ENCODE assay signal across 7 cellular contexts in the genomic region with DNA sequence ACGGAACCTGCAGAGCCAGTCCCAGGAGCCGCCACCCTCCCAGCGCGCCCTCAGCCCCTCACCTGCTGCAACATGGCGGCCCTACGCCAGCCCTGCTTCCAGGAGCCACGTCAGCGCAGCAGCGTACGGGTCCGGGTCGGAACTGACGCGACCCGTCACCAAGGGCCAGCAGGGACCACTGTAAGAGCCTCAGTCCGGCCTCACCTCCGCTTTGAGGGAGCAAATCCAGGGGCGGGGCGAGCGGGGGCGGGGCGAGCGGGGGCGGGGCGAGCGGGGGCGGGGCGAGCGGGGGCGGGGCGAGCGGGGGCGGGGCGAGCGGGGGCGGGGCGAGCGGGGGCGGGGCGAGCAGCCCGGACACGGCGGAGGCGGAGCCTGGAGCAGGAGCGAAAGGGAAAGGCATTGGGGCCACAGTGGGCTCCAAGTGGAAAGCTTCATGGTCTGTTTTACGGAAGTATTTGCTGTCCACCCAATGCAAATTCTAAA. TPM values are rescaled to one million over a fixed set of nuclear protein-coding genes. Genes with fewer than 3 reads are reported as not detected.
DNase-seq lines count a peak whose midpoint lies in the region; ATAC-seq and TF ChIP-seq lines count a peak whose summit lies in the region.
"Not testable (repeated sequence)": the region's sequence is repeated elsewhere in the genome, so short reads cannot be mapped to it uniquely, and the experiment has no call there.

A gene (minus strand): TSS at position 109 of the 483 bp plus-strand sequence. CDS start 35 bp downstream, at position 74.

- peak within 1 kb of the TSS; percentile 96 for H3K4me3 Mint-ChIP-seq in activated B cell treated with CpG ODN at 0.5 μM for 24 hours

- CTCF ChIA-PET in activated B cell treated with CpG ODN at 0.5 μM for 24 hours (lab: Charles Lee); mammary epithelial cell (lab: Charles Lee; ENCODE audit: low non-redundant PET): not testable (repeated sequence)

- H4K20me1 ChIP-seq in mammary epithelial cell (ENCODE audit: insufficient read depth, low read length): not testable (repeated sequence)

- H3K4me2 ChIP-seq in mammary epithelial cell (ENCODE audit: insufficient read depth, low read depth, low read length): peak within 1 kb of the TSS; percentile 68

- not testable (repeated sequence) for H3K27ac ChIP-seq in mammary epithelial cell (ENCODE audit: insufficient read depth, low read depth, low read length); iPS-18a (ENCODE audit: low read length)
- H3K27ac ChIP-seq in gastrocnemius medialis: peak within 1 kb of the TSS; percentile 75 to 83 (median 82)

- not testable (repeated sequence) for H3K9me3 ChIP-seq in mammary epithelial cell (replicated peaks; ENCODE audit: insufficient read depth, low read length); iPS-18a (ENCODE audit: control insufficient read depth, low read depth, low read length); gastrocnemius medialis

- peak within 1 kb of the TSS; percentile 80 for H3K27ac Mint-ChIP-seq in activated B cell treated with CpG ODN at 0.5 μM for 24 hours

- intact Hi-C loops in activated B cell treated with CpG ODN at 0.5 μM for 24 hours (cut with micrococcal nuclease); mammary epithelial cell (cut with micrococcal nuclease); gastrocnemius medialis (cut with DNase I; ENCODE audit: low total_unique reads): not testable (repeated sequence)

- DNase-seq in NCI-H2227 treated with DMSO at 0.1 percent for 48 hours (lab: John Stamatoyannopoulos, UW) (peak; percentile 12), activated B cell treated with CpG ODN at 0.5 μM for 24 hours (peak; percentile 54), mammary epithelial cell (peak; percentile 58), gastrocnemius medialis (peak; percentile 18 to 63)

- not testable (repeated sequence) for TF ChIP-seq CTCF in activated B cell treated with CpG ODN at 0.5 μM for 24 hours (IDR thresholded peaks at IDR 0.05); mammary epithelial cell (conservative IDR thresholded peaks at IDR 0.05 in 1 of 2, IDR thresholded peaks at IDR 0.05 in 1 of 2; ENCODE audit: extremely low read depth in 1 of 2, insufficient read depth in 1 of 2, low read depth in 1 of 2, low read length in 2 of 2); gastrocnemius medialis (IDR thresholded peaks at IDR 0.05 in 4 of 5, conservative IDR thresholded peaks at IDR 0.05 in 1 of 5)

- POLR2A ChIA-PET in activated B cell treated with CpG ODN at 0.5 μM for 24 hours (lab: Charles Lee): not testable (repeated sequence)

- dilution Hi-C loops in mammary epithelial cell (cut with HindIII; ENCODE audit: low sequenced_read_pairs): not testable (repeated sequence)

- ATAC-seq in GM18861 (IDR thresholded peaks at IDR 0.05; ENCODE audit: unreplicated experiment): peak; percentile 66
- peak; percentile 89 for ATAC-seq in HG03045 (IDR thresholded peaks at IDR 0.05; ENCODE audit: unreplicated experiment)
- ATAC-seq in activated B cell treated with CpG ODN at 0.5 μM for 24 hours (ENCODE audit: low read depth): peak; percentile 87
- peak; percentile 83 to 84 for ATAC-seq in gastrocnemius medialis

- not testable (repeated sequence) for BruUV-seq in mammary epithelial cell (replicated peaks; lab: Mats Ljungman, UMichigan)

- not testable (repeated sequence) for H3K27me3 Mint-ChIP-seq in activated B cell treated with CpG ODN at 0.5 μM for 24 hours

- H3K79me2 ChIP-seq in mammary epithelial cell (ENCODE audit: insufficient read depth, low read length): peaks cover 17% of the 10 kb centered on the region

- H2AFZ ChIP-seq in mammary epithelial cell (ENCODE audit: low read depth, low read length): peak within 1 kb of the TSS; percentile 81

- H3K9me3 Mint-ChIP-seq in activated B cell treated with CpG ODN at 0.5 μM for 24 hours: not testable (repeated sequence)

- not testable (repeated sequence) for H3K27me3 ChIP-seq in mammary epithelial cell (ENCODE audit: insufficient read depth, low read length); iPS-18a (ENCODE audit: control insufficient read depth, insufficient read depth, low read length); gastrocnemius medialis

- H3K9ac ChIP-seq in mammary epithelial cell (ENCODE audit: insufficient read depth, low read length): not testable (repeated sequence)
- peak within 1 kb of the TSS; percentile 48 for H3K9ac ChIP-seq in iPS-18a (ENCODE audit: low read length)

- not testable (repeated sequence) for H3K36me3 Mint-ChIP-seq in activated B cell treated with CpG ODN at 0.5 μM for 24 hours (ENCODE audit: low read depth)

- not testable (repeated sequence) for H3K4me1 ChIP-seq in mammary epithelial cell (ENCODE audit: insufficient read depth, low read length); iPS-18a (ENCODE audit: control insufficient read depth, low read depth, low read length); gastrocnemius medialis

- H3K36me3 ChIP-seq in mammary epithelial cell (ENCODE audit: insufficient read depth, low read length); iPS-18a (ENCODE audit: control insufficient read depth, low read depth, low read length); gastrocnemius medialis: not testable (repeated sequence)

- not testable (repeated sequence) for H3K4me1 Mint-ChIP-seq in activated B cell treated with CpG ODN at 0.5 μM for 24 hours

- peak in 1 of 2 donors; percentile 22 for TF ChIP-seq POLR2A in gastrocnemius medialis (IDR thresholded peaks at IDR 0.05)

- H3K4me3 ChIP-seq in mammary epithelial cell (replicated peaks in 1 of 3; ENCODE audit: insufficient read depth in 1 of 3, low read depth in 2 of 3, low read length in 3 of 3) (peak within 1 kb of the TSS; percentile 63 to 84 (median 71)), iPS-18a (ENCODE audit: low read length) (peak within 1 kb of the TSS; percentile 54), gastrocnemius medialis (peak within 1 kb of the TSS; percentile 82 to 95 (median 89))

- in situ Hi-C loops in mammary epithelial cell (cut with MboI; ENCODE audit: low sequenced_read_pairs in 2 of 2); gastrocnemius medialis (cut with MboI; ENCODE audit: low sequenced_read_pairs in 4 of 4): not testable (repeated sequence)

- 0% methylated on average over 7 of the region's 46 CpGs for WGBS in mammary epithelial cell (ENCODE audit: low coverage, missing lambda C conversion rate)

RNA-seq across cellular contexts. Expression of the gene that starts here (rescaled TPM):
- 15.1 and 16.1 TPM in 2 replicates for total RNA-seq in activated B cell treated with CpG ODN at 0.5 μM for 24 hours
- total RNA-seq in mammary epithelial cell: 10 to 100 TPM; 21.3 to 32.3 TPM
- polyA plus RNA-seq in mammary epithelial cell: 2.6 TPM
- 27.2 TPM for polyA minus RNA-seq in mammary epithelial cell
- total RNA-seq in gastrocnemius medialis: 1 to 10 TPM in 3 of 4 donors, not detected in 1; 1.2 to 4.2 (median 1.7) TPM
